1 cellular context compared by ENCODE assay signal in the genomic region with DNA sequence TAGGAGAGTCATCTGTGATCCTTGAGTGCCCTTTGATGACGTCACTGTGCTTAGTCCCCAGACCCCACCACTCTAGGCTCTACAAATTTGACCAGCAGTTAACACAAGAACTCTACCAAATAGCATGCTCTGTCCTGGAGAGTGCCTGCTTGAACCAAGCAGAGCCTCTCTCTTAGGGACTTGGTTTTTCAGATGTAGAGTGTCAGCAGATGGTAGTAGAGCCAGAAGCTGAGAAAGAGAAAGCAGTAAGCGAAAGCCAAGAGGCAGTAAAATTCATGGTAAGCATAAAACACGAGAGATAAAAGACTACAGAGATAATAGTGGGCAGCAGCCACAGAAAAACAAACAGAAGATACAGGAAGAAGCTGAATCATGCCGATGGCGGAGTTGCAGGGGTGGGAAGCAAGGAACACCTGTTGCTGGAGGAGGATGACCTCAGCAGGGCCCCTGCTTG.
TF ChIP-seq lines count a peak whose summit lies in the region.

No MANE protein-coding gene starts in this region.

TF ChIP-seq in HEK293, 187 proteins besides CTCF, POLR2A, EP300 and RAD21 (continued from another document):
- TF ChIP-seq, protein P1, sequence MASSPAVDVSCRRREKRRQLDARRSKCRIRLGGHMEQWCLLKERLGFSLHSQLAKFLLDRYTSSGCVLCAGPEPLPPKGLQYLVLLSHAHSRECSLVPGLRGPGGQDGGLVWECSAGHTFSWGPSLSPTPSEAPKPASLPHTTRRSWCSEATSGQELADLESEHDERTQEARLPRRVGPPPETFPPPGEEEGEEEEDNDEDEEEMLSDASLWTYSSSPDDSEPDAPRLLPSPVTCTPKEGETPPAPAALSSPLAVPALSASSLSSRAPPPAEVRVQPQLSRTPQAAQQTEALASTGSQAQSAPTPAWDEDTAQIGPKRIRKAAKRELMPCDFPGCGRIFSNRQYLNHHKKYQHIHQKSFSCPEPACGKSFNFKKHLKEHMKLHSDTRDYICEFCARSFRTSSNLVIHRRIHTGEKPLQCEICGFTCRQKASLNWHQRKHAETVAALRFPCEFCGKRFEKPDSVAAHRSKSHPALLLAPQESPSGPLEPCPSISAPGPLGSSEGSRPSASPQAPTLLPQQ (tag by site-specific recombination; IDR thresholded peaks at IDR 0.05): peak; percentile 75
- peak; percentile 83 for TF ChIP-seq ZFHX2 (tag by site-specific recombination; conservative IDR thresholded peaks at IDR 0.05)
